27 cellular contexts compared by ENCODE assay signal in genomic region chr10:63480237-63480636, GRCh38.
"Had no signal": no experiment of that assay in that cellular context is flagged by ENCODE, and none has a peak within 500 bp of the region (broad histone marks: within the 10 kb centered on the region; RNA-seq: fewer than 3 reads in every experiment).

No MANE protein-coding gene starts in this region.

- H3K36me3 ChIP-seq: MG63, Peyer's patch, SJSA1 had no signal

- H3K27me3 ChIP-seq: MG63, Peyer's patch, SJSA1 had no signal

- H3K4me1 ChIP-seq: Peyer's patch had no signal

- DNase-seq: activated CD4-positive, alpha-beta T cell treated with anti-CD3 and anti-CD28 coated beads for 48 hours; activated CD4-positive, alpha-beta T cell treated with anti-CD3 and anti-CD28 coated beads, Interleukin-2, amount 50 U/mL, for 4 hours; activated CD4-positive, CD25-positive, alpha-beta regulatory T cell treated with anti-CD3 and anti-CD28 coated beads, Interleukin-2, amount 50 U/mL, for 72 hours; activated CD8-positive, alpha-beta memory T cell treated with anti-CD3 and anti-CD28 coated beads, Interleukin-2, amount 10 ng/mL, durations not matched to agents 7 days and 5 days; activated effector memory CD4-positive, alpha-beta T cell treated with Interleukin-2 at 50 U/mL for 16 hours; activated naive CD4-positive, alpha-beta T cell; activated T-cell treated with anti-CD3 and anti-CD28 coated beads, Interleukin-2, amount 50 U/mL, for 24 hours; amygdala; MG63; MV-4-11; NCI-H1092 treated with DMSO at 0.1 percent for 48 hours; NCI-H1417 treated with DMSO at 0.1 percent for 48 hours; NCI-H1694; NCI-H2029; NCI-H2107; NCI-H345; NCI-H510A; NCI-H526 treated with DMSO at 0.1 percent for 48 hours; NK-92 treated with Interleukin-12 subunit alpha and Interleukin-12 subunit beta, amount 100 ng/mL, for 24 hours; SHP77; SW 1271; T-helper 17 cell; T-helper 9 cell had no signal

- H3K27ac ChIP-seq: Peyer's patch, SJSA1 had no signal

- ATAC-seq: activated CD8-positive, alpha-beta memory T cell treated with anti-CD3 and anti-CD28 coated beads, Interleukin-2, amount 10 ng/mL, durations not matched to agents 7 days and 5 days; SK-N-SH treated with all-trans-retinoic acid at 6 μM for 48 hours; T-helper 17 cell; WTC11 had no signal

- H3K4me3 ChIP-seq: MG63, Peyer's patch, SJSA1 had no signal

- H3K9me3 ChIP-seq: MG63, Peyer's patch, SJSA1 had no signal
